27 cellular contexts compared by ENCODE assay signal in genomic region chr6:149277621-149278020, GRCh38. TPM values are rescaled to one million over a fixed set of nuclear protein-coding genes. Genes with fewer than 3 reads are reported as not detected.
A peak's percentile ranks its signal among the peaks of the same experiment; 100 is the strongest.
DNase-seq lines count a peak whose midpoint lies in the region; ATAC-seq, FAIRE-seq and TF ChIP-seq lines count a peak whose summit lies in the region.
"Had no signal": no experiment of that assay in that cellular context is flagged by ENCODE, and none has a peak within 500 bp of the region (broad histone marks: within the 10 kb centered on the region; RNA-seq: fewer than 3 reads in every experiment).

No MANE protein-coding gene starts in this region.

- intact Hi-C loops in activated CD4-positive, alpha-beta T cell treated with anti-CD3 and anti-CD28 coated beads for 36 hours (cut with DNase I, micrococcal nuclease), result loop anchor here in 1 of 2 experiments (5.0 kb wide), 1 partner anchor 135 kb away; no protein-coding TSS in a partner anchor
- intact Hi-C loops in activated CD4-positive, alpha-beta T cell treated with anti-CD3 and anti-CD28 coated beads, Interleukin-2, amount 10 ng/mL, durations not matched to agents 24 days and 14 days (cut with micrococcal nuclease), result no loop called here
- intact Hi-C loops in GM12878 (cut with micrococcal nuclease; ENCODE audit: unreplicated experiment), result no loop called here

- no peak for TF ChIP-seq CTCF in OCI-LY3 (IDR thresholded peaks at IDR 0.05; ENCODE audit: low read depth, low read length)
- no peak for TF ChIP-seq CTCF in GM12878 (IDR thresholded peaks at IDR 0.05 in 2 of 3, conservative IDR thresholded peaks at IDR 0.05 in 1 of 3; ENCODE audit: control insufficient read depth in 2 of 3, extremely low read depth in 1 of 3, insufficient read depth in 1 of 3, low read depth in 3 of 3, low read length in 3 of 3)

- H3K27me3 ChIP-seq in OCI-LY3 (ENCODE audit: low read depth, low read length), result no peaks in the 10 kb centered on the region
- no peaks in the 10 kb centered on the region for H3K27me3 ChIP-seq in GM12878 (replicated peaks in 1 of 2; ENCODE audit: control insufficient read depth in 2 of 2, insufficient read depth in 2 of 2, low read length in 1 of 2)
- H3K27me3 ChIP-seq: BE2C; BLaER1 treated with 17β-estradiol and CSF1 and Interleukin-3, amounts not matched to agents 10 nM and 100 nM had no signal

- TF ChIP-seq POLR2A in GM12878 (IDR thresholded peaks at IDR 0.05; ENCODE audit: low read depth, low read length), result no peak

- no peak for TF ChIP-seq EP300 in GM12878 (IDR thresholded peaks at IDR 0.05; ENCODE audit: borderline replicate concordance in 1 of 2, control insufficient read depth in 1 of 2, low read depth in 2 of 2, low read length in 2 of 2)

- no peak overlapping the region for H3K4me3 Mint-ChIP-seq in activated CD4-positive, alpha-beta T cell treated with anti-CD3 and anti-CD28 coated beads for 36 hours
- no peak overlapping the region for H3K4me3 Mint-ChIP-seq in activated CD4-positive, alpha-beta T cell treated with anti-CD3 and anti-CD28 coated beads, Interleukin-2, amount 10 ng/mL, durations not matched to agents 24 days and 14 days
- H3K4me3 Mint-ChIP-seq in activated naive CD4-positive, alpha-beta T cell treated with anti-CD3 and anti-CD28 coated beads, Interleukin-2, amount 10 ng/mL, durations not matched to agents 7 days and 5 days, result no peak overlapping the region
- H3K4me3 Mint-ChIP-seq: CD14-positive monocyte; CD4-positive, alpha-beta T cell; CD8-positive, alpha-beta memory T cell; HFFc6 had no signal

- TF ChIP-seq RAD21 in GM12878 (IDR thresholded peaks at IDR 0.05; ENCODE audit: insufficient read depth, low read depth, low read length), result no peak

- H3K9me3 Mint-ChIP-seq in activated CD4-positive, alpha-beta T cell treated with anti-CD3 and anti-CD28 coated beads for 36 hours (ENCODE audit: low read depth), result no peaks in the 10 kb centered on the region
- peaks cover 16% of the 10 kb centered on the region for H3K9me3 Mint-ChIP-seq in activated CD4-positive, alpha-beta T cell treated with anti-CD3 and anti-CD28 coated beads, Interleukin-2, amount 10 ng/mL, durations not matched to agents 24 days and 14 days
- peaks cover 0 to 5% of the 10 kb centered on the region in 2 donors for H3K9me3 Mint-ChIP-seq in activated naive CD4-positive, alpha-beta T cell treated with anti-CD3 and anti-CD28 coated beads, Interleukin-2, amount 50 U/mL, for 72 hours
- H3K9me3 Mint-ChIP-seq in activated naive CD4-positive, alpha-beta T cell treated with anti-CD3 and anti-CD28 coated beads, Interleukin-2, amount 10 ng/mL, durations not matched to agents 7 days and 5 days, result peaks cover 14% of the 10 kb centered on the region
- H3K9me3 Mint-ChIP-seq: CD14-positive monocyte; CD4-positive, alpha-beta T cell; CD8-positive, alpha-beta memory T cell had no signal

- no TSS peak for BruUV-seq in GM12878 (replicated peaks; lab: Mats Ljungman, UMichigan)

- SMC1A ChIA-PET in GM12878 (lab: Charles Lee; ENCODE audit: uncharacterized antibody, unreplicated experiment), result interaction anchor here (0.8 to 1.8 kb wide), 5 partner anchors 23 to 249 kb away, joined by 3 to 5 read pairs (median 4); no protein-coding TSS in a partner anchor

- 0 out of 2 replicates have a peak, but pooled peaks cover under 1% of the 10 kb centered on the region for H3K9me3 ChIP-seq in OCI-LY3 (ENCODE audit: insufficient read depth, low read length)
- H3K9me3 ChIP-seq in GM12878 (replicated peaks; ENCODE audit: control insufficient read depth, insufficient read depth, low read length), result no peaks in the 10 kb centered on the region; the same call in 2 of the 3 replicates
- H3K9me3 ChIP-seq: A549, BE2C, HAP-1 had no signal

- H3K27ac Mint-ChIP-seq in activated CD4-positive, alpha-beta T cell treated with anti-CD3 and anti-CD28 coated beads for 36 hours, result no peak overlapping the region
- H3K27ac Mint-ChIP-seq in activated CD4-positive, alpha-beta T cell treated with anti-CD3 and anti-CD28 coated beads, Interleukin-2, amount 10 ng/mL, durations not matched to agents 24 days and 14 days, result no peak overlapping the region
- no peak overlapping the region for H3K27ac Mint-ChIP-seq in activated naive CD4-positive, alpha-beta T cell treated with anti-CD3 and anti-CD28 coated beads, Interleukin-2, amount 50 U/mL, for 72 hours
- H3K27ac Mint-ChIP-seq in activated naive CD4-positive, alpha-beta T cell treated with anti-CD3 and anti-CD28 coated beads, Interleukin-2, amount 10 ng/mL, durations not matched to agents 7 days and 5 days, result no peak overlapping the region
- H3K27ac Mint-ChIP-seq: CD14-positive monocyte; CD4-positive, alpha-beta T cell; CD8-positive, alpha-beta memory T cell; HFFc6 had no signal

- H3K79me2 ChIP-seq in OCI-LY3 (ENCODE audit: low read length) (no peaks in the 10 kb centered on the region), GM12878 (ENCODE audit: control insufficient read depth, insufficient read depth, low read length) (no peaks in the 10 kb centered on the region)

- no peaks in the 10 kb centered on the region for H3K36me3 Mint-ChIP-seq in activated CD4-positive, alpha-beta T cell treated with anti-CD3 and anti-CD28 coated beads for 36 hours (ENCODE audit: low read depth)
- peaks cover 9% of the 10 kb centered on the region for H3K36me3 Mint-ChIP-seq in activated CD4-positive, alpha-beta T cell treated with anti-CD3 and anti-CD28 coated beads, Interleukin-2, amount 10 ng/mL, durations not matched to agents 24 days and 14 days (ENCODE audit: low read depth)
- peaks cover 0 to 18% of the 10 kb centered on the region in 2 donors for H3K36me3 Mint-ChIP-seq in activated naive CD4-positive, alpha-beta T cell treated with anti-CD3 and anti-CD28 coated beads, Interleukin-2, amount 50 U/mL, for 72 hours
- peaks cover 17% of the 10 kb centered on the region for H3K36me3 Mint-ChIP-seq in activated naive CD4-positive, alpha-beta T cell treated with anti-CD3 and anti-CD28 coated beads, Interleukin-2, amount 10 ng/mL, durations not matched to agents 7 days and 5 days

- H3K36me3 ChIP-seq in OCI-LY3 (replicated peaks; ENCODE audit: low read depth, low read length) (no peaks in the 10 kb centered on the region), GM12878 (ENCODE audit: control insufficient read depth in 2 of 2, insufficient read depth in 2 of 2, low read length in 1 of 2) (no peaks in the 10 kb centered on the region)
- H3K36me3 ChIP-seq: BE2C; BLaER1 treated with 17β-estradiol and CSF1 and Interleukin-3, amounts not matched to agents 10 nM and 100 nM; HAP-1 had no signal

- in situ Hi-C loops in GM12878 (cut with MboI), result no loop called here

- H2AFZ ChIP-seq in OCI-LY3 (ENCODE audit: low read depth, low read length), result no peak overlapping the region
- H2AFZ ChIP-seq in GM12878 (ENCODE audit: control insufficient read depth, low read depth, low read length), result no peak overlapping the region

- ATAC-seq in activated CD4-positive, alpha-beta T cell treated with anti-CD3 and anti-CD28 coated beads for 36 hours, result peak; percentile 55
- peak; percentile 29 to 86 for ATAC-seq in activated naive CD4-positive, alpha-beta T cell treated with anti-CD3 and anti-CD28 coated beads, Interleukin-2, amount 50 U/mL, for 72 hours
- ATAC-seq in GM12878, result 0 out of 3 replicates have a peak, but pooled peaks have one; percentile 16
- ATAC-seq: A549 had no signal

- no peak for DNase-seq in activated CD4-positive, alpha-beta T cell treated with anti-CD3 and anti-CD28 coated beads for 36 hours
- DNase-seq in activated CD4-positive, alpha-beta T cell treated with anti-CD3 and anti-CD28 coated beads, Interleukin-2, amount 10 ng/mL, durations not matched to agents 24 days and 14 days, result no peak
- DNase-seq in activated naive CD4-positive, alpha-beta T cell treated with anti-CD3 and anti-CD28 coated beads, Interleukin-2, amount 50 U/mL, for 72 hours (ENCODE audit: low spot score in 2 of 2), result no peak
- DNase-seq in activated naive CD4-positive, alpha-beta T cell treated with anti-CD3 and anti-CD28 coated beads, Interleukin-2, amount 10 ng/mL, durations not matched to agents 7 days and 5 days, result no peak
- DNase-seq in GM12878 (ENCODE audit: low read depth, low spot score), result no peak
- DNase-seq in NCI-H1092 (lab: John Stamatoyannopoulos, UW), result no peak
- DNase-seq in NCI-H187 treated with DMSO at 0.1 percent for 48 hours (lab: John Stamatoyannopoulos, UW), result no peak
- DNase-seq: 8988T; ACHN; AML-193; BE2C; CD4-positive, alpha-beta T cell; CD8-positive, alpha-beta memory T cell; DMS 273 treated with DMSO at 0.1 percent for 48 hours; DMS79; EL; GDM1; GOT3; HFFc6 had no signal

- POLR2A ChIA-PET in activated CD4-positive, alpha-beta T cell treated with anti-CD3 and anti-CD28 coated beads for 36 hours (lab: Charles Lee), result no interaction called here
- POLR2A ChIA-PET in GM12878 (lab: Charles Lee), result interaction anchor here (0.5 kb wide), 1 partner anchor 73 kb away, joined by 3 read pairs; no protein-coding TSS in a partner anchor

- H3K4me1 ChIP-seq in OCI-LY3 (ENCODE audit: low read length) (peaks cover 49% of the 10 kb centered on the region), GM12878 (ENCODE audit: control insufficient read depth, insufficient read depth, low read length) (peaks cover 11% of the 10 kb centered on the region)
- H3K4me1 ChIP-seq: A549, BE2C, HAP-1 had no signal

- peaks cover 26% of the 10 kb centered on the region for H3K4me1 Mint-ChIP-seq in activated CD4-positive, alpha-beta T cell treated with anti-CD3 and anti-CD28 coated beads for 36 hours
- peaks cover 32% of the 10 kb centered on the region for H3K4me1 Mint-ChIP-seq in activated CD4-positive, alpha-beta T cell treated with anti-CD3 and anti-CD28 coated beads, Interleukin-2, amount 10 ng/mL, durations not matched to agents 24 days and 14 days
- H3K4me1 Mint-ChIP-seq in activated naive CD4-positive, alpha-beta T cell treated with anti-CD3 and anti-CD28 coated beads, Interleukin-2, amount 10 ng/mL, durations not matched to agents 7 days and 5 days, result peaks cover 35% of the 10 kb centered on the region

- no peaks in the 10 kb centered on the region for H3K27me3 Mint-ChIP-seq in activated CD4-positive, alpha-beta T cell treated with anti-CD3 and anti-CD28 coated beads for 36 hours
- no peaks in the 10 kb centered on the region for H3K27me3 Mint-ChIP-seq in activated CD4-positive, alpha-beta T cell treated with anti-CD3 and anti-CD28 coated beads, Interleukin-2, amount 10 ng/mL, durations not matched to agents 24 days and 14 days
- peaks cover 8% of the 10 kb centered on the region for H3K27me3 Mint-ChIP-seq in activated naive CD4-positive, alpha-beta T cell treated with anti-CD3 and anti-CD28 coated beads, Interleukin-2, amount 10 ng/mL, durations not matched to agents 7 days and 5 days
- H3K27me3 Mint-ChIP-seq: CD4-positive, alpha-beta T cell had no signal

- CTCF ChIA-PET in activated CD4-positive, alpha-beta T cell treated with anti-CD3 and anti-CD28 coated beads for 36 hours (lab: Charles Lee), result interaction anchor here (1.0 to 1.3 kb wide), 2 partner anchors 24 to 89 kb away, joined by 3 read pairs; no protein-coding TSS in a partner anchor
- CTCF ChIA-PET in activated naive CD4-positive, alpha-beta T cell treated with anti-CD3 and anti-CD28 coated beads, Interleukin-2, amount 10 ng/mL, durations not matched to agents 7 days and 5 days (lab: Charles Lee), result interaction anchor here (1.3 kb wide), 1 partner anchor 87 kb away, joined by 3 read pairs; no protein-coding TSS in a partner anchor
- CTCF ChIA-PET in GM12878 (lab: Yijun Ruan, JAX), result interaction anchor here (2.5 kb wide), 1 partner anchor 154 kb away, joined by 6 read pairs; no protein-coding TSS in a partner anchor

- H4K20me1 ChIP-seq in OCI-LY3 (ENCODE audit: insufficient read depth, low read length), result no peaks in the 10 kb centered on the region
- H4K20me1 ChIP-seq in GM12878 (ENCODE audit: control insufficient read depth, insufficient read depth), result no peaks in the 10 kb centered on the region
- H4K20me1 ChIP-seq: BLaER1 treated with 17β-estradiol and CSF1 and Interleukin-3, amounts not matched to agents 10 nM and 100 nM had no signal

- H3K4me2 ChIP-seq in OCI-LY3 (ENCODE audit: low read length), result peak overlapping the region; percentile 66
- no peak overlapping the region for H3K4me2 ChIP-seq in GM12878 (ENCODE audit: control insufficient read depth, insufficient read depth)
- H3K4me2 ChIP-seq: A549 had no signal

- H3K4me3 ChIP-seq in OCI-LY3 (ENCODE audit: low read length) (peak overlapping the region; percentile 46), GM12878 (no peak overlapping the region)
- H3K4me3 ChIP-seq: A549; BLaER1 treated with 17β-estradiol and CSF1 and Interleukin-3, amounts not matched to agents 10 nM and 100 nM; HAP-1 had no signal

- H3K9ac ChIP-seq in OCI-LY3 (ENCODE audit: low read length) (peak overlapping the region; percentile 14; the same call in 1 of the 2 replicates), GM12878 (ENCODE audit: control insufficient read depth, insufficient read depth, low read length) (no peak overlapping the region)
- H3K9ac ChIP-seq: BLaER1 treated with 17β-estradiol and CSF1 and Interleukin-3, amounts not matched to agents 10 nM and 100 nM had no signal

- FAIRE-seq in GM12878 (lab: Jason Lieb, UNC), result no peak
- FAIRE-seq: A549, D721Med, GM12891, H54 had no signal

- RAD21 ChIA-PET in GM12878 (lab: Charles Lee; ENCODE audit: unreplicated experiment), result no interaction called here

- 0 out of 2 replicates have a peak overlapping the region, but pooled peaks have one; percentile 20 for H3K27ac ChIP-seq in OCI-LY3 (ENCODE audit: low read length)
- H3K27ac ChIP-seq in GM12878 (ENCODE audit: control insufficient read depth, insufficient read depth), result no peak overlapping the region
- H3K27ac ChIP-seq: A549; BLaER1 treated with 17β-estradiol and CSF1 and Interleukin-3, amounts not matched to agents 10 nM and 100 nM had no signal

RNA-seq across cellular contexts. Expression of gene TAB2, which starts 39.9 kb away (rescaled TPM):
- 10 to 100 TPM; 65.8 to 94.1 TPM for total RNA-seq in activated CD4-positive, alpha-beta T cell treated with anti-CD3 and anti-CD28 coated beads for 36 hours
- 135 and 136 TPM in 2 replicates for total RNA-seq in activated CD4-positive, alpha-beta T cell treated with anti-CD3 and anti-CD28 coated beads, Interleukin-2, amount 10 ng/mL, durations not matched to agents 24 days and 14 days
- 10 to 100 TPM; 88.0 to 98.2 TPM for total RNA-seq in activated naive CD4-positive, alpha-beta T cell treated with anti-CD3 and anti-CD28 coated beads, Interleukin-2, amount 50 U/mL, for 72 hours
- total RNA-seq in GM12878 (2013; cell fraction: nucleolus; rRNA removed), result 134 and 148 TPM in 2 replicates
- total RNA-seq in GM12878 (2014; rRNA removed) (21.5 and 25.1 TPM in 2 replicates), GM12878 (2014; rRNA removed; fragmentation: Illumina TruSeq; extraction: Trizol) (34.2 and 35.1 TPM in 2 replicates), GM12878 (2021) (38.1 and 38.4 TPM in 2 replicates)
- 15.4 TPM for polyA plus RNA-seq in GM12878 (2011; ENCODE audit: low read depth)
- polyA plus RNA-seq in GM12878 (2011; rRNA removed) (66.3 and 75.5 TPM in 2 replicates), GM12878 (2014; fragmentation: Illumina TruSeq; extraction: Trizol) (48.6 and 68.8 TPM in 2 replicates), GM12878 (2014; fragmentation: Nextera tagmentation; extraction: Ambion mirVana) (10 to 100 TPM; 12.5 to 13.7 TPM), GM12878 (2014; rRNA removed) (23.1 and 24.5 TPM in 2 replicates), GM12878 (2016; fragmentation: Nextera tagmentation; extraction: Ambion mirVana) (10 to 100 TPM in 1 of 2 experiments, 1 to 10 TPM in 1; 8.9 to 10.5 TPM)
- 29.4 and 47.6 TPM in 2 replicates for polyA plus RNA-seq in GM12878 (2011; cell fraction: cytosol; rRNA removed)
- polyA plus RNA-seq in GM12878 (2011; cell fraction: nucleus; rRNA removed), result 31.6 and 44.6 TPM in 2 replicates
- polyA plus RNA-seq in GM12878 (2012), result 19.0 and 26.7 TPM in 2 replicates
- polyA minus RNA-seq in GM12878 (2011; rRNA and poly(A)+ RNA removed), result 97.6 and 138 TPM in 2 replicates
- 27.3 and 28.2 TPM in 2 replicates for polyA minus RNA-seq in GM12878 (2011; cell fraction: cytosol; rRNA and poly(A)+ RNA removed)
- polyA minus RNA-seq in GM12878 (2011; cell fraction: nucleus; rRNA and poly(A)+ RNA removed), result 59.6 and 89.6 TPM in 2 replicates
